In genomic region chr20:49768204-49769124, GRCh38 we compare ENCODE assay signal across 8 cellular contexts.
DNase-seq lines count a peak whose midpoint lies in the region; ATAC-seq lines count a peak whose summit lies in the region.

No MANE protein-coding gene starts in this region.

- peak overlapping the region in 1 of 2 donors; percentile 19 for H3K27ac Mint-ChIP-seq in stimulated activated naive CD8-positive, alpha-beta T cell treated with anti-CD3 and anti-CD28 coated beads, Interleukin-15, amount 100 ng/mL, for 72 hours

- H3K9me3 Mint-ChIP-seq in stimulated activated naive CD8-positive, alpha-beta T cell treated with anti-CD3 and anti-CD28 coated beads, Interleukin-15, amount 100 ng/mL, for 72 hours, result no peaks in the 10 kb centered on the region

- peak; percentile 93 for ATAC-seq in stimulated activated naive CD8-positive, alpha-beta T cell treated with anti-CD3 and anti-CD28 coated beads, Interleukin-15, amount 100 ng/mL, for 72 hours

- peak overlapping the region; percentile 29 to 44 for H3K4me3 Mint-ChIP-seq in stimulated activated naive CD8-positive, alpha-beta T cell treated with anti-CD3 and anti-CD28 coated beads, Interleukin-15, amount 100 ng/mL, for 72 hours

- peaks cover 22% of the 10 kb centered on the region for H3K4me1 Mint-ChIP-seq in stimulated activated naive CD8-positive, alpha-beta T cell treated with anti-CD3 and anti-CD28 coated beads, Interleukin-15, amount 100 ng/mL, for 72 hours

- peak; percentile 83 for DNase-seq in GM04503 (ENCODE audit: low read depth)
- peak; percentile 46 for DNase-seq in NCI-H2196 treated with DMSO at 0.1 percent for 48 hours (lab: John Stamatoyannopoulos, UW; ENCODE audit: unreplicated experiment)
- DNase-seq in astrocyte of the hippocampus (ENCODE audit: low read depth, low spot score), result peak; percentile 80
- DNase-seq in iPS-NIHi7 (ENCODE audit: extremely low spot score), result peak; percentile 67
- DNase-seq in stimulated activated naive CD8-positive, alpha-beta T cell treated with anti-CD3 and anti-CD28 coated beads, Interleukin-15, amount 100 ng/mL, for 72 hours, result peak; percentile 19 to 43
- DNase-seq in NCI-H446 (lab: John Stamatoyannopoulos, UW), result no peak
- DNase-seq in D341Med (ENCODE audit: low spot score), result no peak
- DNase-seq in NCI-H524 treated with DMSO at 0.1 percent for 48 hours (lab: John Stamatoyannopoulos, UW), result no peak

- peaks cover 90% of the 10 kb centered on the region for H3K27me3 Mint-ChIP-seq in stimulated activated naive CD8-positive, alpha-beta T cell treated with anti-CD3 and anti-CD28 coated beads, Interleukin-15, amount 100 ng/mL, for 72 hours

Comparison
In these comparisons a context has a peak if more than half of its experiments do, and no peak if none do; other contexts are left out.
1. DNase-seq: peak in GM04503 (single experiment), NCI-H2196 treated with DMSO at 0.1 percent for 48 hours (single experiment), astrocyte of the hippocampus (single experiment), iPS-NIHi7 (single experiment) and stimulated activated naive CD8-positive, alpha-beta T cell treated with anti-CD3 and anti-CD28 coated beads, Interleukin-15, amount 100 ng/mL, for 72 hours (2 of 2); none in NCI-H446 (0 of 2), D341Med (single experiment) and NCI-H524 treated with DMSO at 0.1 percent for 48 hours (single experiment).